ENCODE assay signal across 1 cellular context in the genomic region with DNA sequence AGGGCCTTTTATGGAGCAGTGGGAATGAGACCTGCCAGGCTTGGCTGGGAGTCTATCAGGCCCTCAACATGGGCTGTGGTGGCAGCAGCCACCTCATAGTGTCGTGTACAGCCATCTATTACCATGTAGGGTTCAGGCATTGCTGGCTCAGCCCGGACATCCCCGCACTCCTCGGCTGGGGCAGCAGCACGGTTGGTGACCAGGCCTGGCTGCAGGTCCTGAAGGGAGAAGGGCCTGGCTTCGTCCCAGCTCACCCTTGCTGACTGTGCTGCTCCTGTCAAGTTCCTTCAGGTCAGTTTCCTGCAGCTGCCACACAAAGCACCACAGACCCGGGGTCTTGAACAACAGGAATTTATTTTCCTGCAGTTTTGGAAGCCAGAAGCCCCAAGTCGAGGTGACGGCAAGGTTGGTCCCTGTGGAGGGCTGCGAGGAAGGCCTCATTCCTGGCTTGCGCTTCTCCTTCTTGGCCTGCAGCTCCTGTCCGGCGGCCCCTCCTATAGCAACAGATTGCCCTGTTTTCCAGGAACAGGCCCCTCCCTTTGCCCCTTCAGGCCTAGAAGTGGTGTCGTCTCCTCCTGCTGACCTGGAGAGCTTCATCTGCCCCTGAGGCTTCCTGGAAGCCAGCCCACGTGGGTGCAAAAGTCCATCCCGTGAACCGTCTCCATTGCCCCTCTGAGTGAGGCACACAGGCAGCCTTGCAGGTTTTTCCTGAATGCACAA.
TF ChIP-seq lines count a peak whose summit lies in the region.

No MANE protein-coding gene starts in this region.

TF ChIP-seq in HepG2, 621 proteins besides CTCF, POLR2A, EP300 and RAD21 (continued from another document):
- TF ChIP-seq HIVEP1 (CRISPR knock-in tag; IDR thresholded peaks at IDR 0.05) (0 out of 2 replicates have a peak, but pooled peaks have one; percentile 23), RARA (CRISPR knock-in tag; IDR thresholded peaks at IDR 0.05) (peak; percentile 77), SOX6 (IDR thresholded peaks at IDR 0.05) (no peak), SOX6 (CRISPR knock-in tag; IDR thresholded peaks at IDR 0.05) (0 out of 2 replicates have a peak, but pooled peaks have one; percentile 11), IRX3 (CRISPR knock-in tag; IDR thresholded peaks at IDR 0.05; ENCODE audit: borderline replicate concordance, low read depth) (no peak), MYC (CRISPR knock-in tag; IDR thresholded peaks at IDR 0.05; ENCODE audit: borderline replicate concordance) (0 out of 2 replicates have a peak, but pooled peaks have one; percentile 29), ATF7-NPFF (CRISPR knock-in tag; IDR thresholded peaks at IDR 0.05; ENCODE audit: low read depth) (0 out of 2 replicates have a peak, but pooled peaks have one; percentile 28), NCOA2 (CRISPR knock-in tag; IDR thresholded peaks at IDR 0.05) (0 out of 2 replicates have a peak, but pooled peaks have one; percentile 37), RXRB (CRISPR knock-in tag; IDR thresholded peaks at IDR 0.05; ENCODE audit: borderline replicate concordance) (peak; percentile 25; the same call in 1 of the 2 replicates), BCL6 (CRISPR knock-in tag; IDR thresholded peaks at IDR 0.05) (peak; percentile 96), ZFX (CRISPR knock-in tag; IDR thresholded peaks at IDR 0.05; ENCODE audit: low read depth) (peak; percentile 55), HNF4A (CRISPR knock-in tag; IDR thresholded peaks at IDR 0.05) (peak; percentile 67), RXRA (CRISPR knock-in tag; IDR thresholded peaks at IDR 0.05) (0 out of 2 replicates have a peak, but pooled peaks have one; percentile 21)
- TF ChIP-seq, protein P1, sequence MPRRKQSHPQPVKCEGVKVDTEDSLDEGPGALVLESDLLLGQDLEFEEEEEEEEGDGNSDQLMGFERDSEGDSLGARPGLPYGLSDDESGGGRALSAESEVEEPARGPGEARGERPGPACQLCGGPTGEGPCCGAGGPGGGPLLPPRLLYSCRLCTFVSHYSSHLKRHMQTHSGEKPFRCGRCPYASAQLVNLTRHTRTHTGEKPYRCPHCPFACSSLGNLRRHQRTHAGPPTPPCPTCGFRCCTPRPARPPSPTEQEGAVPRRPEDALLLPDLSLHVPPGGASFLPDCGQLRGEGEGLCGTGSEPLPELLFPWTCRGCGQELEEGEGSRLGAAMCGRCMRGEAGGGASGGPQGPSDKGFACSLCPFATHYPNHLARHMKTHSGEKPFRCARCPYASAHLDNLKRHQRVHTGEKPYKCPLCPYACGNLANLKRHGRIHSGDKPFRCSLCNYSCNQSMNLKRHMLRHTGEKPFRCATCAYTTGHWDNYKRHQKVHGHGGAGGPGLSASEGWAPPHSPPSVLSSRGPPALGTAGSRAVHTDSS (CRISPR knock-in tag; conservative IDR thresholded peaks at IDR 0.05): no peak
- TF ChIP-seq, protein P2, sequence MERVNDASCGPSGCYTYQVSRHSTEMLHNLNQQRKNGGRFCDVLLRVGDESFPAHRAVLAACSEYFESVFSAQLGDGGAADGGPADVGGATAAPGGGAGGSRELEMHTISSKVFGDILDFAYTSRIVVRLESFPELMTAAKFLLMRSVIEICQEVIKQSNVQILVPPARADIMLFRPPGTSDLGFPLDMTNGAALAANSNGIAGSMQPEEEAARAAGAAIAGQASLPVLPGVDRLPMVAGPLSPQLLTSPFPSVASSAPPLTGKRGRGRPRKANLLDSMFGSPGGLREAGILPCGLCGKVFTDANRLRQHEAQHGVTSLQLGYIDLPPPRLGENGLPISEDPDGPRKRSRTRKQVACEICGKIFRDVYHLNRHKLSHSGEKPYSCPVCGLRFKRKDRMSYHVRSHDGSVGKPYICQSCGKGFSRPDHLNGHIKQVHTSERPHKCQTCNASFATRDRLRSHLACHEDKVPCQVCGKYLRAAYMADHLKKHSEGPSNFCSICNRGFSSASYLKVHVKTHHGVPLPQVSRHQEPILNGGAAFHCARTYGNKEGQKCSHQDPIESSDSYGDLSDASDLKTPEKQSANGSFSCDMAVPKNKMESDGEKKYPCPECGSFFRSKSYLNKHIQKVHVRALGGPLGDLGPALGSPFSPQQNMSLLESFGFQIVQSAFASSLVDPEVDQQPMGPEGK (CRISPR knock-in tag; IDR thresholded peaks at IDR 0.05): peak; percentile 15; the same call in 1 of the 2 replicates
- TF ChIP-seq, protein P3, sequence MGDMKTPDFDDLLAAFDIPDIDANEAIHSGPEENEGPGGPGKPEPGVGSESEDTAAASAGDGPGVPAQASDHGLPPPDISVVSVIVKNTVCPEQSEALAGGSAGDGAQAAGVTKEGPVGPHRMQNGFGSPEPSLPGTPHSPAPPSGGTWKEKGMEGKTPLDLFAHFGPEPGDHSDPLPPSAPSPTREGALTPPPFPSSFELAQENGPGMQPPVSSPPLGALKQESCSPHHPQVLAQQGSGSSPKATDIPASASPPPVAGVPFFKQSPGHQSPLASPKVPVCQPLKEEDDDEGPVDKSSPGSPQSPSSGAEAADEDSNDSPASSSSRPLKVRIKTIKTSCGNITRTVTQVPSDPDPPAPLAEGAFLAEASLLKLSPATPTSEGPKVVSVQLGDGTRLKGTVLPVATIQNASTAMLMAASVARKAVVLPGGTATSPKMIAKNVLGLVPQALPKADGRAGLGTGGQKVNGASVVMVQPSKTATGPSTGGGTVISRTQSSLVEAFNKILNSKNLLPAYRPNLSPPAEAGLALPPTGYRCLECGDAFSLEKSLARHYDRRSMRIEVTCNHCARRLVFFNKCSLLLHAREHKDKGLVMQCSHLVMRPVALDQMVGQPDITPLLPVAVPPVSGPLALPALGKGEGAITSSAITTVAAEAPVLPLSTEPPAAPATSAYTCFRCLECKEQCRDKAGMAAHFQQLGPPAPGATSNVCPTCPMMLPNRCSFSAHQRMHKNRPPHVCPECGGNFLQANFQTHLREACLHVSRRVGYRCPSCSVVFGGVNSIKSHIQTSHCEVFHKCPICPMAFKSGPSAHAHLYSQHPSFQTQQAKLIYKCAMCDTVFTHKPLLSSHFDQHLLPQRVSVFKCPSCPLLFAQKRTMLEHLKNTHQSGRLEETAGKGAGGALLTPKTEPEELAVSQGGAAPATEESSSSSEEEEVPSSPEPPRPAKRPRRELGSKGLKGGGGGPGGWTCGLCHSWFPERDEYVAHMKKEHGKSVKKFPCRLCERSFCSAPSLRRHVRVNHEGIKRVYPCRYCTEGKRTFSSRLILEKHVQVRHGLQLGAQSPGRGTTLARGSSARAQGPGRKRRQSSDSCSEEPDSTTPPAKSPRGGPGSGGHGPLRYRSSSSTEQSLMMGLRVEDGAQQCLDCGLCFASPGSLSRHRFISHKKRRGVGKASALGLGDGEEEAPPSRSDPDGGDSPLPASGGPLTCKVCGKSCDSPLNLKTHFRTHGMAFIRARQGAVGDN (CRISPR knock-in tag; IDR thresholded peaks at IDR 0.05): peak; percentile 50
- TF ChIP-seq, protein P4, sequence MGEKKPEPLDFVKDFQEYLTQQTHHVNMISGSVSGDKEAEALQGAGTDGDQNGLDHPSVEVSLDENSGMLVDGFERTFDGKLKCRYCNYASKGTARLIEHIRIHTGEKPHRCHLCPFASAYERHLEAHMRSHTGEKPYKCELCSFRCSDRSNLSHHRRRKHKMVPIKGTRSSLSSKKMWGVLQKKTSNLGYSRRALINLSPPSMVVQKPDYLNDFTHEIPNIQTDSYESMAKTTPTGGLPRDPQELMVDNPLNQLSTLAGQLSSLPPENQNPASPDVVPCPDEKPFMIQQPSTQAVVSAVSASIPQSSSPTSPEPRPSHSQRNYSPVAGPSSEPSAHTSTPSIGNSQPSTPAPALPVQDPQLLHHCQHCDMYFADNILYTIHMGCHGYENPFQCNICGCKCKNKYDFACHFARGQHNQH (CRISPR knock-in tag; IDR thresholded peaks at IDR 0.05): 0 out of 2 replicates have a peak, but pooled peaks have one; percentile 31
- TF ChIP-seq, protein P5, sequence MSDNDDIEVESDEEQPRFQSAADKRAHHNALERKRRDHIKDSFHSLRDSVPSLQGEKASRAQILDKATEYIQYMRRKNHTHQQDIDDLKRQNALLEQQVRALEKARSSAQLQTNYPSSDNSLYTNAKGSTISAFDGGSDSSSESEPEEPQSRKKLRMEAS (IDR thresholded peaks at IDR 0.05): peak; percentile 31; the same call in 1 of the 2 replicates
- TF ChIP-seq, protein P6, sequence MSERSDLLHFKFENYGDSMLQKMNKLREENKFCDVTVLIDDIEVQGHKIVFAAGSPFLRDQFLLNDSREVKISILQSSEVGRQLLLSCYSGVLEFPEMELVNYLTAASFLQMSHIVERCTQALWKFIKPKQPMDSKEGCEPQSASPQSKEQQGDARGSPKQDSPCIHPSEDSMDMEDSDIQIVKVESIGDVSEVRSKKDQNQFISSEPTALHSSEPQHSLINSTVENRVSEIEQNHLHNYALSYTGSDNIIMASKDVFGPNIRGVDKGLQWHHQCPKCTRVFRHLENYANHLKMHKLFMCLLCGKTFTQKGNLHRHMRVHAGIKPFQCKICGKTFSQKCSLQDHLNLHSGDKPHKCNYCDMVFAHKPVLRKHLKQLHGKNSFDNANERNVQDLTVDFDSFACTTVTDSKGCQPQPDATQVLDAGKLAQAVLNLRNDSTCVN (CRISPR knock-in tag; IDR thresholded peaks at IDR 0.05; ENCODE audit: borderline replicate concordance): 0 out of 2 replicates have a peak, but pooled peaks have one; percentile 62
